In the genomic region with DNA sequence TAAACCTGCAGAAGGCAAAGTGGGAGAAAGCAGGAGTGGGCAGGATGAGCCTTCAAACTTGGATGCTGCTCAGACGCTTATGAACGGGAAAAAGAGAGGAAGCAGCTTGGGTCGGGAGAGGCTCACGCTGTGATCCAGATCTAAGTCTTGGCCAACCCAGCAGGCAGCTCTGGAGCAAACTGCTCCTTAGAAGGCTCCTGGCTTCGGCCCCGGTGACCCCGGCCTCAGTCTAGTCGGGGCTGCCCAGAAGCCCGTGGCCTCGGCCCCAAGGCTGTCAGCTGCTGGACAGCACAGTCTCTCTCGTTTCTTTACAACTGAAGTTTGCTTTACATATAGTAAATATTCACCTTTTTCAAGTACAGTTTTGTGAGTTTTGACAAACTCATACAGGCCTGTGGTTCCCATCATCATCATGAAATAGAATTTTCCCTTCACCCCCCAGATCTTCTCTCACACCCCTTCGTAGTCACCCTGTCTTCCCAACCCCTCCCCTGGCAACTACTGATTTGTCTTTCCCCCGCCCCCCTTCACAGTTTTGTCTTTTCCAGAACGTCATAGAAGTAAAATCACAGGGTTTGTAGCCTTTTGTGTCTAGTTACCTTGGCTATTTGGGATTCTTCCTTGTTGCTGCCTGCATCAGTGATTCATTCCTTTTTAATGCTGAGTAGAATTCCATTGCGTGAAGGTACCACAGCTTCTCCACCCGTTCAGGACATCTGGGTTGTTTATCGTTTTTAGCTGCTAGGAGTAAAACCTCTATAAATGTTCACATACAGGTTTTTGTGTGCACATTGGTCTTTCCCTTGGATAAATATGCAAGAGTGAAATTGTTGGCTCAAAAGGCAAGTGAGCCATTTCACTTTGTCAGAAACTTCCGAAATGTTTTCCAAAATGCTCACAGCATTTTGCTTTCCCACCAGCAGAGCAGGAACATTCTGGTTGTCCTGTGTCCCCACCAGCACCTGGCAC, we compare ENCODE assay signal across 20 cellular contexts. TPM values are rescaled to one million over a fixed set of nuclear protein-coding genes. Genes with fewer than 3 reads are reported as not detected.
DNase-seq lines count a peak whose midpoint lies in the region; ATAC-seq and TF ChIP-seq lines count a peak whose summit lies in the region.
"Had no signal": no experiment of that assay in that cellular context is flagged by ENCODE, and none has a peak within 500 bp of the region (broad histone marks: within the 10 kb centered on the region; RNA-seq: fewer than 3 reads in every experiment).

No MANE protein-coding gene starts in this region.

- H3K36me3 Mint-ChIP-seq in activated CD8-positive, alpha-beta memory T cell treated with anti-CD3 and anti-CD28 coated beads, Interleukin-2, amount 10 ng/mL, durations not matched to agents 7 days and 5 days = no peaks in the 10 kb centered on the region
- H3K36me3 Mint-ChIP-seq in activated T-helper 2 cell treated with anti-CD3 and anti-CD28 coated beads, Interferon-gamma antibody, Interleukin-2, Interleukin-4, amounts not matched to agents 10 μg/mL and 5 μg/mL and 100 μg/mL, durations not matched to agents 14 hours and 24 hours and 36 hours (ENCODE audit: low read depth) = no peaks in the 10 kb centered on the region
- no peaks in the 10 kb centered on the region for H3K36me3 Mint-ChIP-seq in CD14-positive monocyte
- H3K36me3 Mint-ChIP-seq: activated naive CD8-positive, alpha-beta T cell had no signal

- no peaks in the 10 kb centered on the region for H3K27me3 ChIP-seq in psoas muscle (ENCODE audit: insufficient read depth in 3 of 3, low read length in 2 of 3)
- H3K27me3 ChIP-seq: Peyer's patch, uterus had no signal

- no peak for TF ChIP-seq CTCF in AG10803 (conservative IDR thresholded peaks at IDR 0.05; ENCODE audit: low read length)
- no peak for TF ChIP-seq CTCF in psoas muscle (IDR thresholded peaks at IDR 0.05)
- no peak for TF ChIP-seq CTCF in GM20000 (IDR thresholded peaks at IDR 0.05; ENCODE audit: extremely low read depth, missing control alignments)
- TF ChIP-seq CTCF in CD14-positive monocyte (IDR thresholded peaks at IDR 0.05) = no peak

- ATAC-seq in activated CD8-positive, alpha-beta memory T cell treated with anti-CD3 and anti-CD28 coated beads, Interleukin-2, amount 10 ng/mL, durations not matched to agents 7 days and 5 days = no peak
- ATAC-seq in Right ventricle myocardium inferior (peak; percentile 61), psoas muscle (no peak)
- ATAC-seq: activated CD8-positive, alpha-beta T cell treated with anti-CD3 and anti-CD28 coated beads, Interleukin-2, amount 10 ng/mL, durations not matched to agents 7 days and 5 days; GM12878 had no signal

- H3K36me3 ChIP-seq in psoas muscle (ENCODE audit: insufficient read depth in 1 of 2, low read depth in 1 of 2) = no peaks in the 10 kb centered on the region
- H3K36me3 ChIP-seq: uterus had no signal

- intact Hi-C loops in Right ventricle myocardium inferior (cut with DNase I) = no loop called here
- intact Hi-C loops in psoas muscle (cut with DNase I) = no loop called here
- intact Hi-C loops in activated T-helper 2 cell treated with anti-CD3 and anti-CD28 coated beads, Interferon-gamma antibody, Interleukin-2, Interleukin-4, amounts not matched to agents 10 μg/mL and 5 μg/mL and 100 μg/mL, durations not matched to agents 14 hours and 24 hours and 36 hours (cut with micrococcal nuclease) = no loop called here
- intact Hi-C loops in CD14-positive monocyte (cut with micrococcal nuclease) = no loop called here

- H3K27ac Mint-ChIP-seq in activated CD8-positive, alpha-beta memory T cell treated with anti-CD3 and anti-CD28 coated beads, Interleukin-2, amount 10 ng/mL, durations not matched to agents 7 days and 5 days = no peak overlapping the region
- no peak overlapping the region for H3K27ac Mint-ChIP-seq in activated T-helper 2 cell treated with anti-CD3 and anti-CD28 coated beads, Interferon-gamma antibody, Interleukin-2, Interleukin-4, amounts not matched to agents 10 μg/mL and 5 μg/mL and 100 μg/mL, durations not matched to agents 14 hours and 24 hours and 36 hours
- no peak overlapping the region for H3K27ac Mint-ChIP-seq in CD14-positive monocyte
- H3K27ac Mint-ChIP-seq: activated CD8-positive, alpha-beta T cell treated with anti-CD3 and anti-CD28 coated beads, Interleukin-2, amount 10 ng/mL, durations not matched to agents 7 days and 5 days; activated naive CD8-positive, alpha-beta T cell had no signal

- WGBS in psoas muscle, 3 donors = 44 to 71% (median 45%) methylated on average over 18 of the region's 18 CpGs

- DNase-seq in AG10803 (ENCODE audit: low read depth) (peak; percentile 55), Right ventricle myocardium inferior (ENCODE audit: missing footprints) (no peak), psoas muscle (peak; percentile 49 to 72), GM20000 (ENCODE audit: low spot score) (no peak), CD14-positive monocyte (ENCODE audit: low spot score) (no peak)
- peak; percentile 19 for DNase-seq in activated CD8-positive, alpha-beta memory T cell treated with anti-CD3 and anti-CD28 coated beads, Interleukin-2, amount 10 ng/mL, durations not matched to agents 7 days and 5 days
- no peak for DNase-seq in activated T-helper 2 cell treated with anti-CD3 and anti-CD28 coated beads, Interferon-gamma antibody, Interleukin-2, Interleukin-4, amounts not matched to agents 10 μg/mL and 5 μg/mL and 100 μg/mL, durations not matched to agents 14 hours and 24 hours and 36 hours (ENCODE audit: low spot score)
- DNase-seq in stimulated activated CD4-positive, alpha-beta T cell treated with anti-CD3 and anti-CD28 coated beads, Interleukin-4, amount 100 ng/mL, for 4 hours = no peak
- DNase-seq: activated CD8-positive, alpha-beta T cell treated with anti-CD3 and anti-CD28 coated beads, Interleukin-2, amount 10 ng/mL, durations not matched to agents 7 days and 5 days; dermis blood vessel endothelial cell; DMS79; foreskin fibroblast; GOT3; NCI-H1092 treated with DMSO at 0.1 percent for 48 hours; NCI-H446 treated with DMSO at 0.1 percent for 48 hours; stimulated activated CD4-positive, alpha-beta T cell treated with anti-CD3 and anti-CD28 coated beads, Interleukin-12 subunit alpha, Interleukin-12 subunit beta, amount 100 ng/mL, for 4 hours had no signal

- H3K27me3 Mint-ChIP-seq in activated CD8-positive, alpha-beta memory T cell treated with anti-CD3 and anti-CD28 coated beads, Interleukin-2, amount 10 ng/mL, durations not matched to agents 7 days and 5 days = peaks cover 78% of the 10 kb centered on the region
- H3K27me3 Mint-ChIP-seq in activated T-helper 2 cell treated with anti-CD3 and anti-CD28 coated beads, Interferon-gamma antibody, Interleukin-2, Interleukin-4, amounts not matched to agents 10 μg/mL and 5 μg/mL and 100 μg/mL, durations not matched to agents 14 hours and 24 hours and 36 hours (ENCODE audit: low read depth) = peaks cover 33% of the 10 kb centered on the region
- H3K27me3 Mint-ChIP-seq in CD14-positive monocyte (ENCODE audit: low read depth in 3 of 3) = peaks cover 0 to 4% (median 3%) of the 10 kb centered on the region in 3 donors
- H3K27me3 Mint-ChIP-seq: activated naive CD8-positive, alpha-beta T cell had no signal

- CTCF ChIA-PET in activated CD8-positive, alpha-beta memory T cell treated with anti-CD3 and anti-CD28 coated beads, Interleukin-2, amount 10 ng/mL, durations not matched to agents 7 days and 5 days (lab: Charles Lee) = no interaction called here

- no peaks in the 10 kb centered on the region for H3K9me3 Mint-ChIP-seq in activated CD8-positive, alpha-beta memory T cell treated with anti-CD3 and anti-CD28 coated beads, Interleukin-2, amount 10 ng/mL, durations not matched to agents 7 days and 5 days (ENCODE audit: low read depth)
- no peaks in the 10 kb centered on the region for H3K9me3 Mint-ChIP-seq in activated T-helper 2 cell treated with anti-CD3 and anti-CD28 coated beads, Interferon-gamma antibody, Interleukin-2, Interleukin-4, amounts not matched to agents 10 μg/mL and 5 μg/mL and 100 μg/mL, durations not matched to agents 14 hours and 24 hours and 36 hours
- H3K9me3 Mint-ChIP-seq in CD14-positive monocyte = no peaks in the 10 kb centered on the region

- no peak overlapping the region for H3K4me3 ChIP-seq in AG10803 (ENCODE audit: low read length)
- H3K4me3 ChIP-seq in psoas muscle = no peak overlapping the region
- H3K4me3 ChIP-seq: GM12878, Peyer's patch, uterus had no signal

- no peaks in the 10 kb centered on the region for H3K9me3 ChIP-seq in psoas muscle
- H3K9me3 ChIP-seq: Peyer's patch, uterus had no signal

- no peak overlapping the region for H3K27ac ChIP-seq in psoas muscle
- H3K27ac ChIP-seq: Peyer's patch, uterus had no signal

- peaks cover 9% of the 10 kb centered on the region for H3K4me1 Mint-ChIP-seq in activated CD8-positive, alpha-beta memory T cell treated with anti-CD3 and anti-CD28 coated beads, Interleukin-2, amount 10 ng/mL, durations not matched to agents 7 days and 5 days
- peaks cover 5% of the 10 kb centered on the region for H3K4me1 Mint-ChIP-seq in activated T-helper 2 cell treated with anti-CD3 and anti-CD28 coated beads, Interferon-gamma antibody, Interleukin-2, Interleukin-4, amounts not matched to agents 10 μg/mL and 5 μg/mL and 100 μg/mL, durations not matched to agents 14 hours and 24 hours and 36 hours (ENCODE audit: low read depth)
- H3K4me1 Mint-ChIP-seq in CD14-positive monocyte = peaks cover 17% of the 10 kb centered on the region

- no peak overlapping the region for H3K4me3 Mint-ChIP-seq in activated CD8-positive, alpha-beta memory T cell treated with anti-CD3 and anti-CD28 coated beads, Interleukin-2, amount 10 ng/mL, durations not matched to agents 7 days and 5 days
- H3K4me3 Mint-ChIP-seq in activated T-helper 2 cell treated with anti-CD3 and anti-CD28 coated beads, Interferon-gamma antibody, Interleukin-2, Interleukin-4, amounts not matched to agents 10 μg/mL and 5 μg/mL and 100 μg/mL, durations not matched to agents 14 hours and 24 hours and 36 hours (ENCODE audit: low read depth) = no peak overlapping the region
- no peak overlapping the region for H3K4me3 Mint-ChIP-seq in CD14-positive monocyte
- H3K4me3 Mint-ChIP-seq: activated CD8-positive, alpha-beta T cell treated with anti-CD3 and anti-CD28 coated beads, Interleukin-2, amount 10 ng/mL, durations not matched to agents 7 days and 5 days; activated naive CD8-positive, alpha-beta T cell had no signal

- peaks cover 45% of the 10 kb centered on the region for H3K4me1 ChIP-seq in psoas muscle
- H3K4me1 ChIP-seq: Peyer's patch had no signal

RNA-seq across cellular contexts. Expression of a gene that starts 35.1 kb away (rescaled TPM):
- under 1 TPM in 1 of 2 experiments, not detected in 1; 0.26 TPM for total RNA-seq in activated CD8-positive, alpha-beta memory T cell treated with anti-CD3 and anti-CD28 coated beads, Interleukin-2, amount 10 ng/mL, durations not matched to agents 7 days and 5 days
- 0.46 TPM for total RNA-seq in Right ventricle myocardium inferior
- under 1 TPM; 0.28 to 0.55 (median 0.51) TPM for total RNA-seq in psoas muscle
- polyA plus RNA-seq in psoas muscle = under 1 TPM; 0.44 to 0.61 (median 0.47) TPM
- 0.07 and 0.30 TPM in 2 replicates for total RNA-seq in activated T-helper 2 cell treated with anti-CD3 and anti-CD28 coated beads, Interferon-gamma antibody, Interleukin-2, Interleukin-4, amounts not matched to agents 10 μg/mL and 5 μg/mL and 100 μg/mL, durations not matched to agents 14 hours and 24 hours and 36 hours
- 1 to 10 TPM; 7.3 to 9.0 TPM for polyA plus RNA-seq in CD14-positive monocyte
- total RNA-seq: dermis blood vessel endothelial cell had no signal

RNA-seq across cellular contexts. Expression of a gene that starts 44.3 kb away (rescaled TPM):
- 10 to 100 TPM; 53.2 to 55.1 TPM for total RNA-seq in activated CD8-positive, alpha-beta memory T cell treated with anti-CD3 and anti-CD28 coated beads, Interleukin-2, amount 10 ng/mL, durations not matched to agents 7 days and 5 days
- total RNA-seq in Right ventricle myocardium inferior (53.0 TPM), psoas muscle (10 to 100 TPM; 54.2 to 69.0 (median 62.7) TPM)
- polyA plus RNA-seq in psoas muscle (10 to 100 TPM; 47.6 to 77.2 (median 59.3) TPM), CD14-positive monocyte (10 to 100 TPM in 1 of 2 donors, 1 to 10 TPM in 1; 7.9 to 15.6 TPM)
- 54.7 and 58.1 TPM in 2 replicates for total RNA-seq in activated T-helper 2 cell treated with anti-CD3 and anti-CD28 coated beads, Interferon-gamma antibody, Interleukin-2, Interleukin-4, amounts not matched to agents 10 μg/mL and 5 μg/mL and 100 μg/mL, durations not matched to agents 14 hours and 24 hours and 36 hours

Comparison
In these comparisons a context has a peak if more than half of its experiments do, and no peak if none do; other contexts are left out.
1. DNase-seq: peak in AG10803 (single experiment), activated CD8-positive, alpha-beta memory T cell treated with anti-CD3 and anti-CD28 coated beads, Interleukin-2, amount 10 ng/mL, durations not matched to agents 7 days and 5 days (single experiment) and psoas muscle (2 of 2); none in Right ventricle myocardium inferior (single experiment), activated T-helper 2 cell treated with anti-CD3 and anti-CD28 coated beads, Interferon-gamma antibody, Interleukin-2, Interleukin-4, amounts not matched to agents 10 μg/mL and 5 μg/mL and 100 μg/mL, durations not matched to agents 14 hours and 24 hours and 36 hours (single experiment), GM20000 (single experiment), stimulated activated CD4-positive, alpha-beta T cell treated with anti-CD3 and anti-CD28 coated beads, Interleukin-4, amount 100 ng/mL, for 4 hours (0 of 2) and CD14-positive monocyte (single experiment).